ENCODE assay signal across 9 cellular contexts in the genomic region with DNA sequence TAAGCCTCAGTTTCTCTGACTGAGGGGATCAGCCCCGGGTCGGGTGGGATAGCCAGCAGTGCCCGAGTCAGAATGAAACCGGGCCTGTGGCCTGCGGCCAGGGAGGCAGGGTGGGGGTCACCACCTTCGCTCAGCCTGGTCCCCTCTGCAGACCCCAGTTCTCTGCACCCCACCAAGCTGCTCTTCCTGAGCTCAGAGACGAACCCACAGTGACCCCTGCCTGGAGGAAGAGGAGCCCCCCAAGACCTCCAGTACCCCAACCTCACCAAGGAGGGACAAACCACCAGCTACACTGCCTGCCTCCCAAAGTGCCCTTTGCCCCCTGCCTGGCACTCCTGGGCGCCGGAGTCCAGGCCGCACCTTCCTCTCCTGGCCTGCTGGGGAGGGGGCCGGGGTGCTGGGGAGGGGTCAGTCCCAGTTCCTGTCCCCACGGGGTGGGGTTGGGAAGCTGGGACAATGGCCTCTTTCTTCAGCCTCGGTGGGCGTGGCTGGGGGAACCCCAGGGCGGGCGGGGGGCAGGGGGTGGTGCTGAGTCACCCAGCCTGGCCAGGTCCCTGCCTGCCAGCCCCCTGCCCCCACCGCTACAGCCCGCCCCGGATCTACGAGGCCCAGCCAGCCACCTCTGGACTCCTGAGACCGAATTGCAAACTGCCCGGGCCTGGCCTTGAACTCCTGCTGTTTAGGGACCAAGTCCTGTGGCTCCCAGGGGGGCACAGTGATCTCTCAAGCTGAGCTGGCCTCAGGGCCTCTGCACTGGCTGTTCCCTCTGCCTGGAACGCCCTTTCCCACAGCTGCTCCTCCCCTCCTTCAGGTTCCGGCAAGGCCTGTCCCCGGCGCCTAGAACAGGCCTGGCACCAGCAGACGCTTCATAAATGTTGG. TPM values are rescaled to one million over a fixed set of nuclear protein-coding genes. Genes with fewer than 3 reads are reported as not detected.
DNase-seq lines count a peak whose midpoint lies in the region; ATAC-seq, FAIRE-seq and TF ChIP-seq lines count a peak whose summit lies in the region.
"Had no signal": no experiment of that assay in that cellular context is flagged by ENCODE, and none has a peak within 500 bp of the region (broad histone marks: within the 10 kb centered on the region; RNA-seq: fewer than 3 reads in every experiment).

No MANE protein-coding gene starts in this region.

- peak; percentile 77 for ATAC-seq in PC-3
- no peak for ATAC-seq in GM21390 (IDR thresholded peaks at IDR 0.05; ENCODE audit: unreplicated experiment)
- ATAC-seq in HG02763 (IDR thresholded peaks at IDR 0.05; ENCODE audit: unreplicated experiment) = no peak

- H2AFZ ChIP-seq in PC-3 (ENCODE audit: low read length) (no peak overlapping the region), fibroblast of lung (ENCODE audit: low read length) (no peak overlapping the region)

- peak overlapping the region; percentile 80 for H3K4me2 ChIP-seq in PC-3 (ENCODE audit: low read length)
- H3K4me2 ChIP-seq in fibroblast of lung (ENCODE audit: extremely low read depth, insufficient read depth, low read length) = peak overlapping the region; percentile 0

- H3F3A ChIP-seq in PC-3 (ENCODE audit: low read length, unreplicated experiment) = no peaks in the 10 kb centered on the region

- DNase-seq in CD1c-positive myeloid dendritic cell (ENCODE audit: extremely low spot score) (peak; percentile 58), PC-3 (peak; percentile 64), fibroblast of lung (ENCODE audit: low read depth in 2 of 2) (peak; percentile 50 to 63), nucleus accumbens (lab: John Stamatoyannopoulos, UW) (peak in 33 of 56 donors; percentile 4 to 82 (median 35)), NCI-H748 treated with DMSO at 0.1 percent for 48 hours (lab: John Stamatoyannopoulos, UW) (no peak), HTR-8/SVneo (ENCODE audit: insufficient read length, low spot score) (no peak)
- DNase-seq: activated effector memory CD4-positive, alpha-beta T cell treated with anti-CD3 and anti-CD28 coated beads, Interleukin-2, amount 50 U/mL, for 16 hours had no signal

- BruUV-seq in PC-3 (replicated peaks; lab: Mats Ljungman, UMichigan) = no TSS peak

- peak overlapping the region; percentile 50 for H3K4me3 ChIP-seq in PC-3 (ENCODE audit: low read length)
- no peak overlapping the region for H3K4me3 ChIP-seq in fibroblast of lung (replicated peaks in 1 of 4; ENCODE audit: control extremely low read depth in 1 of 4, insufficient read depth in 1 of 4, low read depth in 3 of 4, low read length in 4 of 4)

- H3K27ac ChIP-seq in PC-3 (ENCODE audit: low read length) (peak overlapping the region; percentile 99), fibroblast of lung (ENCODE audit: insufficient read depth, low read length) (peak overlapping the region; percentile 2)

- no peaks in the 10 kb centered on the region for H3K9me3 ChIP-seq in PC-3 (ENCODE audit: low read length)
- no peaks in the 10 kb centered on the region for H3K9me3 ChIP-seq in fibroblast of lung (ENCODE audit: control insufficient read depth, insufficient read depth, low read depth, low read length)

- intact Hi-C loops in PC-3 (cut with micrococcal nuclease) = no loop called here

- CTCF ChIA-PET in PC-3 (lab: Charles Lee) = no interaction called here

- H3K79me2 ChIP-seq in PC-3 (ENCODE audit: low read length) (peaks cover 83% of the 10 kb centered on the region), fibroblast of lung (ENCODE audit: control insufficient read depth, insufficient read depth, low read length) (peaks cover 89% of the 10 kb centered on the region)

- FAIRE-seq in HTR-8/SVneo (lab: Jason Lieb, UNC) = no peak

- H3K9ac ChIP-seq in PC-3 (ENCODE audit: low read length) (peak overlapping the region; percentile 93), fibroblast of lung (ENCODE audit: insufficient read depth, low read length) (no peak overlapping the region)

- POLR2A ChIA-PET in PC-3 (lab: Charles Lee; ENCODE audit: unreplicated experiment) = interaction anchor here (0.6 kb wide), 2 partner anchors 10 to 14 kb away, joined by 3 to 4 read pairs; partner anchors contain the start of gene ZBTB7A

- peaks cover 25% of the 10 kb centered on the region for H3K4me1 ChIP-seq in PC-3 (ENCODE audit: insufficient read depth, low read length)
- peaks cover 15% of the 10 kb centered on the region for H3K4me1 ChIP-seq in fibroblast of lung (ENCODE audit: control insufficient read depth, extremely low read depth, insufficient read depth, low read length)

- no peak for TF ChIP-seq CTCF in PC-3 (conservative IDR thresholded peaks at IDR 0.05; ENCODE audit: low read depth, low read length)
- no peak for TF ChIP-seq CTCF in fibroblast of lung (conservative IDR thresholded peaks at IDR 0.05 in 1 of 2, IDR thresholded peaks at IDR 0.05 in 1 of 2; ENCODE audit: low read depth in 1 of 2, low read length in 2 of 2)

- no peaks in the 10 kb centered on the region for H3K27me3 ChIP-seq in PC-3 (ENCODE audit: low read length)
- no peaks in the 10 kb centered on the region for H3K27me3 ChIP-seq in fibroblast of lung (ENCODE audit: control insufficient read depth, insufficient read depth, low read length)

- no peaks in the 10 kb centered on the region for H3K9me2 ChIP-seq in PC-3 (replicated peaks; ENCODE audit: low read length)

- H3K36me3 ChIP-seq in PC-3 (ENCODE audit: low read depth, low read length) = peaks cover 9% of the 10 kb centered on the region
- peaks cover 33% of the 10 kb centered on the region for H3K36me3 ChIP-seq in fibroblast of lung (ENCODE audit: control insufficient read depth, insufficient read depth, low read length)

- H4K20me1 ChIP-seq in PC-3 (ENCODE audit: low read length) (peaks cover 5% of the 10 kb centered on the region; the same call in 1 of the 2 replicates), fibroblast of lung (ENCODE audit: control insufficient read depth, extremely low read depth, insufficient read depth, low read length) (peaks cover 4% of the 10 kb centered on the region)

RNA-seq across cellular contexts. Expression of gene ZBTB7A, which starts 14.3 kb away (rescaled TPM):
- 16.7 and 40.2 TPM in 2 replicates for total RNA-seq in PC-3 (2014; rRNA removed)
- 11.8 and 17.7 TPM in 2 replicates for total RNA-seq in fibroblast of lung
- 4.7 and 4.9 TPM in 2 replicates for polyA plus RNA-seq in fibroblast of lung
- 19.0 and 19.4 TPM in 2 replicates for polyA plus RNA-seq in fibroblast of lung (2012)
- polyA minus RNA-seq in fibroblast of lung (ENCODE audit: low replicate concordance) = 8.2 and 10.5 TPM in 2 replicates

RNA-seq across cellular contexts. Expression of gene PIAS4, which starts 44.8 kb away (rescaled TPM):
- 21.0 and 26.5 TPM in 2 replicates for total RNA-seq in PC-3 (2014; rRNA removed)
- 12.1 and 14.9 TPM in 2 replicates for total RNA-seq in fibroblast of lung
- polyA plus RNA-seq in fibroblast of lung = 6.6 and 7.3 TPM in 2 replicates
- polyA plus RNA-seq in fibroblast of lung (2012) = 13.9 and 16.1 TPM in 2 replicates
- polyA minus RNA-seq in fibroblast of lung (ENCODE audit: low replicate concordance) = 27.9 and 34.3 TPM in 2 replicates

Comparison
In these comparisons a context has a peak if more than half of its experiments do, and no peak if none do; other contexts are left out.
1. DNase-seq: peak in CD1c-positive myeloid dendritic cell (single experiment), PC-3 (single experiment), fibroblast of lung (2 of 2) and nucleus accumbens (33 of 56); none in NCI-H748 treated with DMSO at 0.1 percent for 48 hours (single experiment) and HTR-8/SVneo (single experiment).